In genomic region chr3:187022403-187023029, GRCh38 we compare ENCODE assay signal across 14 cellular contexts.
DNase-seq lines count a peak whose midpoint lies in the region; ATAC-seq and TF ChIP-seq lines count a peak whose summit lies in the region.
"Had no signal": no experiment of that assay in that cellular context is flagged by ENCODE, and none has a peak within 500 bp of the region (broad histone marks: within the 10 kb centered on the region; RNA-seq: fewer than 3 reads in every experiment).

No MANE protein-coding gene starts in this region.

- H4K91ac ChIP-seq in mesenchymal stem cell (ENCODE audit: low read length), result no peak overlapping the region

- peaks cover 10% of the 10 kb centered on the region for H3K79me1 ChIP-seq in mesenchymal stem cell (replicated peaks; ENCODE audit: low read length, poor library complexity, severe bottlenecking)

- H3K4me1 ChIP-seq in BLaER1 (peaks cover 95% of the 10 kb centered on the region), mesenchymal stem cell (ENCODE audit: control insufficient read depth, insufficient read depth, low read depth, low read length) (peaks cover 5% of the 10 kb centered on the region)

- TF ChIP-seq CTCF in GM06990 (IDR thresholded peaks at IDR 0.05; ENCODE audit: insufficient read depth, low read length, poor library complexity, severe bottlenecking) (no peak), endothelial cell (IDR thresholded peaks at IDR 0.05; ENCODE audit: unreplicated experiment) (no peak)

- peaks cover 98% of the 10 kb centered on the region for H4K20me1 ChIP-seq in BLaER1

- 95% methylated on average over 3 of the region's 3 CpGs for WGBS in mesenchymal stem cell

- peaks cover 6% of the 10 kb centered on the region; the same call in 1 of the 2 replicates for H3K9me3 ChIP-seq in BLaER1
- H3K9me3 ChIP-seq in T-helper 17 cell (ENCODE audit: control insufficient read depth, low read length, poor library complexity, severe bottlenecking), result no peaks in the 10 kb centered on the region
- no peaks in the 10 kb centered on the region for H3K9me3 ChIP-seq in mesenchymal stem cell (ENCODE audit: control insufficient read depth, low read length)
- H3K9me3 ChIP-seq: thoracic aorta had no signal

- no peak overlapping the region for H4K8ac ChIP-seq in mesenchymal stem cell (ENCODE audit: low read length)

- H3K27me3 ChIP-seq in BLaER1, result no peaks in the 10 kb centered on the region
- H3K27me3 ChIP-seq in GM06990 (replicated peaks; ENCODE audit: control insufficient read depth, insufficient read depth, low read length), result no peaks in the 10 kb centered on the region
- H3K27me3 ChIP-seq in mesenchymal stem cell (ENCODE audit: control insufficient read depth in 1 of 2, insufficient read depth in 1 of 2, low read length in 2 of 2), result no peaks in the 10 kb centered on the region
- H3K27me3 ChIP-seq: BE2C had no signal

- H2AK5ac ChIP-seq in mesenchymal stem cell (ENCODE audit: low read length, severe bottlenecking), result no peak overlapping the region

- H3K36me3 Mint-ChIP-seq in T-helper 17 cell (ENCODE audit: low read depth), result peaks cover 3% of the 10 kb centered on the region
- H3K36me3 Mint-ChIP-seq in endothelial cell (ENCODE audit: low read depth, unreplicated experiment), result peaks cover 14% of the 10 kb centered on the region

- H3K23ac ChIP-seq in mesenchymal stem cell (ENCODE audit: low read length in 2 of 2), result no peak overlapping the region

- no peaks in the 10 kb centered on the region for H3K27me3 Mint-ChIP-seq in T-helper 17 cell
- H3K27me3 Mint-ChIP-seq in endothelial cell (ENCODE audit: unreplicated experiment), result peaks cover under 1% of the 10 kb centered on the region

- peak overlapping the region; percentile 92 for H3K27ac Mint-ChIP-seq in T-helper 17 cell
- H3K27ac Mint-ChIP-seq in endothelial cell (ENCODE audit: unreplicated experiment), result peak overlapping the region; percentile 59
- H3K27ac Mint-ChIP-seq: GM23338 had no signal

- no peak overlapping the region for H2BK120ac ChIP-seq in mesenchymal stem cell (ENCODE audit: low read depth, low read length)

- no peak overlapping the region for H3K14ac ChIP-seq in mesenchymal stem cell (ENCODE audit: low read length in 2 of 2)

- no peak for DNase-seq in GM06990 (ENCODE audit: extremely low read depth, insufficient read length)
- DNase-seq in T-helper 17 cell, result no peak
- no peak for DNase-seq in endothelial cell (ENCODE audit: low spot score)
- DNase-seq in stimulated activated CD4-positive, alpha-beta T cell treated with anti-CD3 and anti-CD28 coated beads, Interleukin-1b, Interleukin-23, amount 100 ng/mL, for 48 hours, result no peak
- DNase-seq in mesenchymal stem cell, result no peak
- DNase-seq: BE2C, dermis blood vessel endothelial cell, NCI-H1048 had no signal

- H3K4me1 Mint-ChIP-seq in T-helper 17 cell (peaks cover 45% of the 10 kb centered on the region), endothelial cell (ENCODE audit: unreplicated experiment) (peaks cover 30% of the 10 kb centered on the region)

- H3K27ac ChIP-seq in BLaER1, result no peak overlapping the region
- H3K27ac ChIP-seq in mesenchymal stem cell (ENCODE audit: low read length, poor library complexity, severe bottlenecking), result no peak overlapping the region
- H3K27ac ChIP-seq: SK-N-MC, thoracic aorta had no signal

- H3K4me2 ChIP-seq in BLaER1, result peak overlapping the region; percentile 74
- no peak overlapping the region for H3K4me2 ChIP-seq in mesenchymal stem cell (ENCODE audit: low read length, poor library complexity, severe bottlenecking)
- H3K4me2 ChIP-seq: GM23338 had no signal

- H2BK5ac ChIP-seq in mesenchymal stem cell (ENCODE audit: low read depth, low read length, poor library complexity, severe bottlenecking), result no peak overlapping the region

- no peaks in the 10 kb centered on the region for H3K9me3 Mint-ChIP-seq in endothelial cell (ENCODE audit: unreplicated experiment)
- H3K9me3 Mint-ChIP-seq: GM23338 had no signal

- no peak overlapping the region for H2BK12ac ChIP-seq in mesenchymal stem cell (ENCODE audit: low read length in 2 of 2)

- H3K4me3 ChIP-seq in BLaER1 (no peak overlapping the region), GM06990 (replicated peaks; ENCODE audit: low read depth, low read length) (peak overlapping the region; percentile 68), mesenchymal stem cell (ENCODE audit: insufficient read depth in 1 of 2, low read depth in 1 of 2, low read length in 2 of 2) (no peak overlapping the region)
- H3K4me3 ChIP-seq: GM23338, SK-N-MC, thoracic aorta had no signal

- H3K4me3 Mint-ChIP-seq in T-helper 17 cell, result no peak overlapping the region
- H3K4me3 Mint-ChIP-seq in endothelial cell (ENCODE audit: unreplicated experiment), result no peak overlapping the region
- H3K4me3 Mint-ChIP-seq: GM23338 had no signal

- no peak overlapping the region for H3K18ac ChIP-seq in mesenchymal stem cell (ENCODE audit: low read depth in 1 of 2, low read length in 2 of 2)

- no peak overlapping the region for H3K4ac ChIP-seq in mesenchymal stem cell (ENCODE audit: low read depth in 1 of 2, low read length in 2 of 2)

- peaks cover 21% of the 10 kb centered on the region for H3K36me3 ChIP-seq in BLaER1
- H3K36me3 ChIP-seq in GM06990 (ENCODE audit: control insufficient read depth, insufficient read depth, low read length), result no peaks in the 10 kb centered on the region
- no peaks in the 10 kb centered on the region for H3K36me3 ChIP-seq in mesenchymal stem cell (ENCODE audit: control insufficient read depth in 1 of 2, insufficient read depth in 2 of 2, low read depth in 1 of 2, low read length in 2 of 2)
- H3K36me3 ChIP-seq: BE2C, thoracic aorta had no signal

- no peak for ATAC-seq in T-helper 17 cell
- no peak for ATAC-seq in SK-N-SH treated with all-trans-retinoic acid at 6 μM for 48 hours
- ATAC-seq in HG02642 (IDR thresholded peaks at IDR 0.05; ENCODE audit: poor library complexity, unreplicated experiment), result no peak
- ATAC-seq: GM23338 had no signal

- no peak overlapping the region for H2AFZ ChIP-seq in mesenchymal stem cell (ENCODE audit: low read depth, low read length)
- H2AFZ ChIP-seq: GM23338 had no signal

- H2BK15ac ChIP-seq in mesenchymal stem cell (ENCODE audit: low read depth, poor library complexity, severe bottlenecking), result no peak overlapping the region

- H3K9ac ChIP-seq in BLaER1, result no peak overlapping the region
- no peak overlapping the region for H3K9ac ChIP-seq in mesenchymal stem cell (ENCODE audit: low read length)

TF ChIP-seq in SK-N-SH treated with all-trans-retinoic acid at 6 μM for 48 hours, 23 proteins besides CTCF, POLR2A, EP300 and RAD21:
- TF ChIP-seq SNAI2 (CRISPR knock-in tag; IDR thresholded peaks at IDR 0.05) (no peak), TOX (CRISPR knock-in tag; IDR thresholded peaks at IDR 0.05; ENCODE audit: borderline replicate concordance) (no peak), PATZ1 (CRISPR knock-in tag; IDR thresholded peaks at IDR 0.05; ENCODE audit: borderline replicate concordance) (no peak), ISL1 (CRISPR knock-in tag; IDR thresholded peaks at IDR 0.05) (no peak), TCF4 (CRISPR knock-in tag; IDR thresholded peaks at IDR 0.05; ENCODE audit: borderline replicate concordance) (no peak), BACH2 (CRISPR knock-in tag; IDR thresholded peaks at IDR 0.05; ENCODE audit: borderline replicate concordance) (no peak), GLIS3 (CRISPR knock-in tag; IDR thresholded peaks at IDR 0.05) (no peak), ZFP30 (CRISPR knock-in tag; IDR thresholded peaks at IDR 0.05) (no peak)
